11 cellular contexts compared by ENCODE assay signal in genomic region chr2:43305537-43305936, GRCh38.
DNase-seq lines count a peak whose midpoint lies in the region; ATAC-seq, FAIRE-seq and TF ChIP-seq lines count a peak whose summit lies in the region.
"Had no signal": no experiment of that assay in that cellular context is flagged by ENCODE, and none has a peak within 500 bp of the region (broad histone marks: within the 10 kb centered on the region; RNA-seq: fewer than 3 reads in every experiment).

No MANE protein-coding gene starts in this region.

- FAIRE-seq in pancreas (lab: Jason Lieb, UNC), result no peak
- FAIRE-seq: G401.6 had no signal

- no peaks in the 10 kb centered on the region for H3K9me3 Mint-ChIP-seq in MCF 10A (ENCODE audit: unreplicated experiment)
- H3K9me3 Mint-ChIP-seq: natural killer cell treated with Interleukin-12 subunit alpha and Interleukin-12 subunit beta and Interleukin-15 and Interleukin-18, amount 100 ng/mL, for 72 hours had no signal

- DNase-seq in MCF 10A (ENCODE audit: unreplicated experiment), result no peak
- no peak for DNase-seq in mammary epithelial cell
- DNase-seq in heart left ventricle, result peak in 4 of 5 donors; percentile 48 to 79 (median 62)
- DNase-seq in pancreas, result peak in 1 of 6 donors; percentile 49
- DNase-seq in aorta, result peak in 1 of 2 donors; percentile 84
- DNase-seq in stimulated activated CD4-positive, alpha-beta T cell treated with anti-CD3 and anti-CD28 coated beads, Interleukin-2, amount 100 ng/mL, for 48 hours, result no peak
- DNase-seq in SKM-1 (lab: John Stamatoyannopoulos, UW; ENCODE audit: unreplicated experiment), result no peak
- DNase-seq in occipital lobe (lab: John Stamatoyannopoulos, UW), result no peak
- DNase-seq: 8988T had no signal

- H3K4me3 Mint-ChIP-seq in MCF 10A (ENCODE audit: unreplicated experiment), result no peak overlapping the region
- H3K4me3 Mint-ChIP-seq: natural killer cell treated with Interleukin-12 subunit alpha and Interleukin-12 subunit beta and Interleukin-15 and Interleukin-18, amount 100 ng/mL, for 72 hours had no signal

- no peak overlapping the region for H2AFZ ChIP-seq in mammary epithelial cell (ENCODE audit: low read depth, low read length)

- no peaks in the 10 kb centered on the region for H3K79me2 ChIP-seq in mammary epithelial cell (ENCODE audit: insufficient read depth, low read length)

- H3K4me1 Mint-ChIP-seq in MCF 10A (ENCODE audit: insufficient read depth, unreplicated experiment), result peaks cover 7% of the 10 kb centered on the region

- intact Hi-C loops in MCF 10A (cut with micrococcal nuclease), result no loop called here
- intact Hi-C loops in mammary epithelial cell (cut with micrococcal nuclease), result no loop called here
- intact Hi-C loops in heart left ventricle (cut with DNase I), result no loop called here
- intact Hi-C loops in pancreas (cut with DNase I), result no loop called here
- intact Hi-C loops in aorta (cut with DNase I), result no loop called here

- H3K4me3 ChIP-seq in mammary epithelial cell (replicated peaks in 1 of 3; ENCODE audit: insufficient read depth in 1 of 3, low read depth in 2 of 3, low read length in 3 of 3), result no peak overlapping the region
- no peak overlapping the region for H3K4me3 ChIP-seq in heart left ventricle
- H3K4me3 ChIP-seq in pancreas, result no peak overlapping the region
- H3K4me3 ChIP-seq in aorta (ENCODE audit: low read length in 2 of 2), result no peak overlapping the region

- ATAC-seq in heart left ventricle, result peak; percentile 79 to 88 (median 83)
- ATAC-seq in pancreas, result peak in 3 of 4 donors; percentile 30 to 63 (median 47)
- ATAC-seq in aorta (ENCODE audit: low FRiP score), result peak; percentile 81
- ATAC-seq: natural killer cell treated with Interleukin-12 subunit alpha and Interleukin-12 subunit beta and Interleukin-15 and Interleukin-18, amount 100 ng/mL, for 72 hours had no signal

- H4K20me1 ChIP-seq in mammary epithelial cell (ENCODE audit: insufficient read depth, low read length), result no peaks in the 10 kb centered on the region

- H3K9ac ChIP-seq in mammary epithelial cell (ENCODE audit: insufficient read depth, low read length), result no peak overlapping the region

- H3K4me1 ChIP-seq in mammary epithelial cell (ENCODE audit: insufficient read depth, low read length) (peaks cover 17% of the 10 kb centered on the region), heart left ventricle (peaks cover 0 to 66% (median 48%) of the 10 kb centered on the region in 12 donors), pancreas (peaks cover 15 to 33% (median 22%) of the 10 kb centered on the region in 3 donors), aorta (ENCODE audit: control insufficient read depth in 1 of 2, insufficient read depth in 2 of 2, low read length in 2 of 2) (peaks cover 7 to 21% of the 10 kb centered on the region in 2 donors)

- BruUV-seq in MCF 10A (replicated peaks; lab: Mats Ljungman, UMichigan) (no TSS peak), mammary epithelial cell (replicated peaks; lab: Mats Ljungman, UMichigan) (no TSS peak)

- POLR2A ChIA-PET in MCF 10A (lab: Yijun Ruan, JAX), result no interaction called here

- peak overlapping the region; percentile 10 for H3K27ac Mint-ChIP-seq in MCF 10A (ENCODE audit: low read depth, unreplicated experiment)
- H3K27ac Mint-ChIP-seq: natural killer cell treated with Interleukin-12 subunit alpha and Interleukin-12 subunit beta and Interleukin-15 and Interleukin-18, amount 100 ng/mL, for 72 hours had no signal

- no peak for TF ChIP-seq POLR2A in heart left ventricle (IDR thresholded peaks at IDR 0.05)

- CTCF ChIA-PET in MCF 10A (lab: Yijun Ruan, JAX) (interaction anchor here (0.6 kb wide), 1 partner anchor 273 kb away, joined by 5 read pairs; no protein-coding TSS in a partner anchor), mammary epithelial cell (lab: Charles Lee; ENCODE audit: low non-redundant PET) (no interaction called here)

- dilution Hi-C loops in mammary epithelial cell (cut with HindIII; ENCODE audit: low sequenced_read_pairs), result no loop called here

- H3K27ac ChIP-seq in mammary epithelial cell (ENCODE audit: insufficient read depth, low read depth, low read length), result no peak overlapping the region
- H3K27ac ChIP-seq in heart left ventricle, result peak overlapping the region; percentile 60 to 92 (median 79)
- peak overlapping the region in 3 of 4 donors; percentile 16 to 77 (median 59) for H3K27ac ChIP-seq in pancreas
- peak overlapping the region; percentile 85 to 90 for H3K27ac ChIP-seq in aorta (ENCODE audit: low read depth in 1 of 2, low read length in 2 of 2)

- no peak for TF ChIP-seq CTCF in MCF 10A (IDR thresholded peaks at IDR 0.05; ENCODE audit: unreplicated experiment)
- no peak for TF ChIP-seq CTCF in mammary epithelial cell (conservative IDR thresholded peaks at IDR 0.05 in 1 of 2, IDR thresholded peaks at IDR 0.05 in 1 of 2; ENCODE audit: extremely low read depth in 1 of 2, insufficient read depth in 1 of 2, low read depth in 1 of 2, low read length in 2 of 2)
- TF ChIP-seq CTCF in heart left ventricle (IDR thresholded peaks at IDR 0.05), result no peak
- TF ChIP-seq CTCF in pancreas (IDR thresholded peaks at IDR 0.05), result no peak

- WGBS in mammary epithelial cell (ENCODE audit: low coverage, missing lambda C conversion rate), result 97% methylated on average over 2 of the region's 2 CpGs
- WGBS in heart left ventricle, 4 donors, result 27 to 59% (median 42%) methylated on average over 2 of the region's 2 CpGs
- 84 to 97% methylated on average over 2 of the region's 2 CpGs for WGBS in pancreas, 2 donors
- 11 to 32% methylated on average over 2 of the region's 2 CpGs for WGBS in aorta, 2 donors

- no peak overlapping the region for H3K4me2 ChIP-seq in mammary epithelial cell (ENCODE audit: insufficient read depth, low read depth, low read length)

- H3K36me3 ChIP-seq in mammary epithelial cell (ENCODE audit: insufficient read depth, low read length) (no peaks in the 10 kb centered on the region), heart left ventricle (no peaks in the 10 kb centered on the region), pancreas (no peaks in the 10 kb centered on the region), aorta (ENCODE audit: control insufficient read depth in 1 of 2, insufficient read depth in 2 of 2, low read length in 1 of 2) (no peaks in the 10 kb centered on the region)

- H3K36me3 Mint-ChIP-seq in MCF 10A (ENCODE audit: insufficient read depth, unreplicated experiment), result peaks cover 8% of the 10 kb centered on the region
- H3K36me3 Mint-ChIP-seq: natural killer cell treated with Interleukin-12 subunit alpha and Interleukin-12 subunit beta and Interleukin-15 and Interleukin-18, amount 100 ng/mL, for 72 hours had no signal

- no peaks in the 10 kb centered on the region for H3K9me3 ChIP-seq in mammary epithelial cell (replicated peaks; ENCODE audit: insufficient read depth, low read length)
- H3K9me3 ChIP-seq in heart left ventricle, result no peaks in the 10 kb centered on the region
- H3K9me3 ChIP-seq in pancreas, result no peaks in the 10 kb centered on the region
- H3K9me3 ChIP-seq in aorta (ENCODE audit: control insufficient read depth, low read length), result no peaks in the 10 kb centered on the region

- H3K27me3 Mint-ChIP-seq in MCF 10A (ENCODE audit: insufficient read depth, unreplicated experiment), result no peaks in the 10 kb centered on the region
- H3K27me3 Mint-ChIP-seq: natural killer cell treated with Interleukin-12 subunit alpha and Interleukin-12 subunit beta and Interleukin-15 and Interleukin-18, amount 100 ng/mL, for 72 hours had no signal

- in situ Hi-C loops in mammary epithelial cell (cut with MboI; ENCODE audit: low sequenced_read_pairs in 2 of 2), result no loop called here

- H3K27me3 ChIP-seq in mammary epithelial cell (ENCODE audit: insufficient read depth, low read length) (no peaks in the 10 kb centered on the region), heart left ventricle (no peaks in the 10 kb centered on the region), pancreas (no peaks in the 10 kb centered on the region), aorta (ENCODE audit: control insufficient read depth in 1 of 2, insufficient read depth in 2 of 2, low read length in 1 of 2) (no peaks in the 10 kb centered on the region)

Comparison
In these comparisons a context has a peak if more than half of its experiments do, and no peak if none do; other contexts are left out.
1. DNase-seq: peak in heart left ventricle (4 of 5); none in MCF 10A (single experiment), mammary epithelial cell (single experiment), stimulated activated CD4-positive, alpha-beta T cell treated with anti-CD3 and anti-CD28 coated beads, Interleukin-2, amount 100 ng/mL, for 48 hours (0 of 2), SKM-1 (single experiment) and occipital lobe (single experiment).
2. Peak in every context shown above with its lines, with median percentiles within 50 percentile points of each other: ATAC-seq.